Comparison of ENCODE assay signal across 20 cellular contexts in the genomic region with DNA sequence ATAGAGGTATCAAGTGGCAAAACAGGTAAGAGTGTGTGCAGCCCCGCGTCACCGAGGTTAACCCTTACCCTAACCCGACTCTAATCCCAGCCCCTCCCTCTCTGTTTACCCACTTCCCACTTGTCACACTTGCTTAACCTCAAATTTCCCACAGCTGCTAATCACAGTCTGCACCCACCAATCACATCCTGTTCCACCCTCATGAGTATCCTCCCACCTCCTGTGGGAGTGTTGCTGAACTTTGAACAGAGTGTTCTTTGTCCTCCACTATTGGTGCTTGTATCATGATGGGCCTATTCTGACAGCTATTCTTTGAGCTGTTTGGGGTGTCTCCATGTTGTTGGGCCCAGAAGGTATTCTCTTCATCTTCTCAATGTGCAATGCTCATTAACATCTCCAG.
"Had no signal": no experiment of that assay in that cellular context is flagged by ENCODE, and none has a peak within 500 bp of the region (broad histone marks: within the 10 kb centered on the region; RNA-seq: fewer than 3 reads in every experiment).

No MANE protein-coding gene starts in this region.

- H3K27ac ChIP-seq: esophagus muscularis mucosa, gastroesophageal sphincter, neutrophil, parathyroid adenoma, thoracic aorta, upper lobe of right lung had no signal

- H3K36me3 ChIP-seq: esophagus muscularis mucosa, gastroesophageal sphincter, neutrophil, thoracic aorta, upper lobe of right lung had no signal

- H3K4me1 ChIP-seq: esophagus muscularis mucosa, gastroesophageal sphincter, upper lobe of right lung had no signal

- H3K79me2 ChIP-seq: parathyroid adenoma had no signal

- ATAC-seq: activated CD8-positive, alpha-beta memory T cell treated with anti-CD3 and anti-CD28 coated beads, Interleukin-2, amount 10 ng/mL, durations not matched to agents 7 days and 5 days; gastroesophageal sphincter; left ventricle myocardium superior; natural killer cell treated with Interleukin-12 subunit alpha and Interleukin-12 subunit beta and Interleukin-15 and Interleukin-18, amount 100 ng/mL, for 72 hours; sciatic nerve; stimulated activated memory B cell treated with anti-CD40 and anti-IgM and Interleukin-4, amounts not matched to agents 10 μg/mL and 1 μg/mL and 100 μg/mL, for 72 hours; upper lobe of right lung had no signal

- H2AFZ ChIP-seq: parathyroid adenoma had no signal

- DNase-seq: activated CD4-positive, alpha-beta memory T cell treated with anti-CD3 and anti-CD28 coated beads, Interleukin-2, amount 10 ng/mL, durations not matched to agents 7 days and 5 days; activated CD4-positive, alpha-beta T cell treated with anti-CD3 and anti-CD28 coated beads for 48 hours; activated CD4-positive, CD25-positive, alpha-beta regulatory T cell; activated CD8-positive, alpha-beta memory T cell treated with anti-CD3 and anti-CD28 coated beads, Interleukin-2, amount 10 ng/mL, durations not matched to agents 7 days and 5 days; activated naive CD4-positive, alpha-beta T cell; activated naive CD8-positive, alpha-beta T cell treated with anti-CD3 and anti-CD28 coated beads for 36 hours; amniotic stem cell; effector CD8-positive, alpha-beta T cell; left ventricle myocardium superior; mesendoderm; stimulated activated CD4-positive, alpha-beta T cell treated with anti-CD3 and anti-CD28 coated beads, Interleukin-4, amount 100 ng/mL, for 24 hours; upper lobe of right lung had no signal

- H3K4me3 ChIP-seq: esophagus muscularis mucosa, gastroesophageal sphincter, thoracic aorta, upper lobe of right lung had no signal

- H3K27me3 ChIP-seq: esophagus muscularis mucosa, gastroesophageal sphincter, neutrophil, upper lobe of right lung had no signal

- H3K9me3 ChIP-seq: esophagus muscularis mucosa, neutrophil, thoracic aorta, upper lobe of right lung had no signal
